12 cellular contexts compared by ENCODE assay signal in genomic region chr3:108125151-108125540, GRCh38. TPM values are rescaled to one million over a fixed set of nuclear protein-coding genes. Genes with fewer than 3 reads are reported as not detected.
A peak's percentile ranks its signal among the peaks of the same experiment; 100 is the strongest.
DNase-seq lines count a peak whose midpoint lies in the region; ATAC-seq and TF ChIP-seq lines count a peak whose summit lies in the region.
"Had no signal": no experiment of that assay in that cellular context is flagged by ENCODE, and none has a peak within 500 bp of the region (broad histone marks: within the 10 kb centered on the region; RNA-seq: fewer than 3 reads in every experiment).

No MANE protein-coding gene starts in this region.

- no peak for DNase-seq in activated T-cell treated with anti-CD3 and anti-CD28 coated beads, Interleukin-2, amount 50 U/mL, for 72 hours
- no peak for DNase-seq in activated T-cell treated with anti-CD3 and anti-CD28 coated beads, Interleukin-2, amount 50 U/mL, for 1 hour
- DNase-seq in NCI-H69 (lab: John Stamatoyannopoulos, UW) (peak; percentile 28), colonic mucosa (no peak), NCI-H2227 (lab: John Stamatoyannopoulos, UW; ENCODE audit: unreplicated experiment) (no peak), omental fat pad (ENCODE audit: low spot score) (no peak)
- DNase-seq: activated gamma-delta T cell, GM23248 had no signal

- H3K27ac Mint-ChIP-seq in activated T-cell treated with anti-CD3 and anti-CD28 coated beads, Interleukin-2, amount 50 U/mL, for 72 hours = peak overlapping the region; percentile 100
- peak overlapping the region; percentile 100 for H3K27ac Mint-ChIP-seq in stimulated activated naive CD8-positive, alpha-beta T cell treated with anti-CD3 and anti-CD28 coated beads, Interleukin-15, Interleukin-2, amounts not matched to agents 100 ng/mL and 50 ng/mL, for 24 hours

- peak overlapping the region; percentile 24 for H3K27ac ChIP-seq in colonic mucosa
- H3K27ac ChIP-seq: GM23248 had no signal

- no peaks in the 10 kb centered on the region for H3K4me1 ChIP-seq in colonic mucosa

- no peak overlapping the region for H3K4me3 ChIP-seq in colonic mucosa
- H3K4me3 ChIP-seq: GM23248, smooth muscle cell had no signal

- no peaks in the 10 kb centered on the region for H3K9me3 ChIP-seq in colonic mucosa

- H3K4me1 Mint-ChIP-seq in activated T-cell treated with anti-CD3 and anti-CD28 coated beads, Interleukin-2, amount 50 U/mL, for 72 hours (ENCODE audit: low read depth) = peaks cover 76% of the 10 kb centered on the region
- H3K4me1 Mint-ChIP-seq in stimulated activated naive CD8-positive, alpha-beta T cell treated with anti-CD3 and anti-CD28 coated beads, Interleukin-15, Interleukin-2, amounts not matched to agents 100 ng/mL and 50 ng/mL, for 24 hours (ENCODE audit: low read depth) = peaks cover 78% of the 10 kb centered on the region
- H3K4me1 Mint-ChIP-seq: nephron had no signal

- no peaks in the 10 kb centered on the region for H3K27me3 ChIP-seq in colonic mucosa

- peak overlapping the region; percentile 96 to 98 for H3K4me3 Mint-ChIP-seq in activated T-cell treated with anti-CD3 and anti-CD28 coated beads, Interleukin-2, amount 50 U/mL, for 72 hours
- peak overlapping the region; percentile 91 for H3K4me3 Mint-ChIP-seq in stimulated activated naive CD8-positive, alpha-beta T cell treated with anti-CD3 and anti-CD28 coated beads, Interleukin-15, Interleukin-2, amounts not matched to agents 100 ng/mL and 50 ng/mL, for 24 hours
- H3K4me3 Mint-ChIP-seq: nephron had no signal

- peak in 1 of 2 donors; percentile 0 for ATAC-seq in activated T-cell treated with anti-CD3 and anti-CD28 coated beads, Interleukin-2, amount 50 U/mL, for 72 hours (replicated peaks in 1 of 2)
- no peak for ATAC-seq in omental fat pad (ENCODE audit: low FRiP score)
- no peak for ATAC-seq in HG03378 (IDR thresholded peaks at IDR 0.05; ENCODE audit: unreplicated experiment)

- H3K9me3 Mint-ChIP-seq in activated T-cell treated with anti-CD3 and anti-CD28 coated beads, Interleukin-2, amount 50 U/mL, for 72 hours = peaks cover 3 to 4% of the 10 kb centered on the region in 2 donors
- H3K9me3 Mint-ChIP-seq in stimulated activated naive CD8-positive, alpha-beta T cell treated with anti-CD3 and anti-CD28 coated beads, Interleukin-15, Interleukin-2, amounts not matched to agents 100 ng/mL and 50 ng/mL, for 24 hours = peaks cover 7% of the 10 kb centered on the region
- H3K9me3 Mint-ChIP-seq: nephron had no signal

- no peaks in the 10 kb centered on the region for H3K36me3 ChIP-seq in colonic mucosa

- H3K9ac ChIP-seq in colonic mucosa (ENCODE audit: low read depth in 2 of 2, low read length in 2 of 2) = no peak overlapping the region
- H3K9ac ChIP-seq: GM23248 had no signal

- no peaks in the 10 kb centered on the region for H3K27me3 Mint-ChIP-seq in activated T-cell treated with anti-CD3 and anti-CD28 coated beads, Interleukin-2, amount 50 U/mL, for 72 hours (ENCODE audit: low read depth)
- H3K27me3 Mint-ChIP-seq in stimulated activated naive CD8-positive, alpha-beta T cell treated with anti-CD3 and anti-CD28 coated beads, Interleukin-15, Interleukin-2, amounts not matched to agents 100 ng/mL and 50 ng/mL, for 24 hours = no peaks in the 10 kb centered on the region

- no peak for TF ChIP-seq CTCF in colonic mucosa (IDR thresholded peaks at IDR 0.05)
- no peak for TF ChIP-seq CTCF in omental fat pad (IDR thresholded peaks at IDR 0.05)

- intact Hi-C loops in colonic mucosa (cut with DNase I) = no loop called here

- H3K36me3 Mint-ChIP-seq in activated T-cell treated with anti-CD3 and anti-CD28 coated beads, Interleukin-2, amount 50 U/mL, for 72 hours (ENCODE audit: insufficient read depth in 2 of 2) = peaks cover 20 to 27% of the 10 kb centered on the region in 2 donors
- H3K36me3 Mint-ChIP-seq in stimulated activated naive CD8-positive, alpha-beta T cell treated with anti-CD3 and anti-CD28 coated beads, Interleukin-15, Interleukin-2, amounts not matched to agents 100 ng/mL and 50 ng/mL, for 24 hours (ENCODE audit: low read depth) = peaks cover 36% of the 10 kb centered on the region

RNA-seq across cellular contexts. Expression of gene CD47, which starts 34.3 kb away (rescaled TPM):
- 100 to 1,000 TPM; 139 to 153 TPM for total RNA-seq in activated T-cell treated with anti-CD3 and anti-CD28 coated beads, Interleukin-2, amount 50 U/mL, for 72 hours
- total RNA-seq in colonic mucosa (100 to 1,000 TPM in 1 of 2 donors, 10 to 100 TPM in 1; 68.1 to 101 TPM), omental fat pad (10 to 100 TPM; 42.7 to 58.7 (median 56.0) TPM)
